22 cellular contexts compared by ENCODE assay signal in genomic region chr5:78103226-78103722, GRCh38.
"Had no signal": no experiment of that assay in that cellular context is flagged by ENCODE, and none has a peak within 500 bp of the region (broad histone marks: within the 10 kb centered on the region; RNA-seq: fewer than 3 reads in every experiment).

No MANE protein-coding gene starts in this region.

- DNase-seq: effector CD4-positive, alpha-beta T cell; endodermal cell; erythroblast; heart right ventricle; hypothalamus; kidney glomerular epithelial cell; mesendoderm; naive B cell; psoas muscle; spleen; stimulated activated CD4-positive, alpha-beta T cell treated with anti-CD3 and anti-CD28 coated beads, Interleukin-15, amount 100 ng/mL, for 24 hours; stimulated activated CD4-positive, alpha-beta T cell treated with anti-CD3 and anti-CD28 coated beads, Interleukin-1b, Interleukin-23, amount 100 ng/mL, for 48 hours; stimulated activated CD4-positive, alpha-beta T cell treated with anti-CD3 and anti-CD28 coated beads, Interleukin-4, amount 100 ng/mL, for 24 hours; stimulated activated naive CD8-positive, alpha-beta T cell treated with anti-CD3 and anti-CD28 coated beads, Interleukin-15, amount 100 ng/mL, for 72 hours; testis; upper lobe of right lung had no signal

- H3K27me3 ChIP-seq: heart right ventricle, neutrophil, spleen, testis, tibial nerve, upper lobe of right lung, vagina had no signal

- ATAC-seq: heart right ventricle; psoas muscle; sciatic nerve; stimulated activated memory B cell treated with anti-CD40 and anti-IgM and Interleukin-4, amounts not matched to agents 10 μg/mL and 1 μg/mL and 100 μg/mL, for 72 hours; stimulated activated naive CD8-positive, alpha-beta T cell treated with anti-CD3 and anti-CD28 coated beads, Interleukin-15, amount 100 ng/mL, for 72 hours; upper lobe of right lung had no signal

- H3K9me3 ChIP-seq: heart right ventricle, neutrophil, psoas muscle, spleen, testis, tibial nerve, upper lobe of right lung, vagina had no signal

- H3K4me1 ChIP-seq: heart right ventricle, psoas muscle, testis, tibial nerve, upper lobe of right lung, vagina had no signal

- H3K4me1 Mint-ChIP-seq: stimulated activated naive CD8-positive, alpha-beta T cell treated with anti-CD3 and anti-CD28 coated beads, Interleukin-15, amount 100 ng/mL, for 72 hours had no signal

- H3K27me3 Mint-ChIP-seq: naive B cell; stimulated activated memory B cell treated with anti-CD40 and anti-IgM and Interleukin-4, amounts not matched to agents 10 μg/mL and 1 μg/mL and 100 μg/mL, for 72 hours; stimulated activated naive CD8-positive, alpha-beta T cell treated with anti-CD3 and anti-CD28 coated beads, Interleukin-15, amount 100 ng/mL, for 72 hours had no signal

- H3K27ac ChIP-seq: heart right ventricle, neutrophil, psoas muscle, spleen, testis, tibial nerve, upper lobe of right lung, vagina had no signal

- H3K27ac Mint-ChIP-seq: endodermal cell; nephron; stimulated activated memory B cell treated with anti-CD40 and anti-IgM and Interleukin-4, amounts not matched to agents 10 μg/mL and 1 μg/mL and 100 μg/mL, for 72 hours; stimulated activated naive CD8-positive, alpha-beta T cell treated with anti-CD3 and anti-CD28 coated beads, Interleukin-15, amount 100 ng/mL, for 72 hours had no signal

- H3K4me3 Mint-ChIP-seq: endodermal cell; nephron; stimulated activated memory B cell treated with anti-CD40 and anti-IgM and Interleukin-4, amounts not matched to agents 10 μg/mL and 1 μg/mL and 100 μg/mL, for 72 hours; stimulated activated naive CD8-positive, alpha-beta T cell treated with anti-CD3 and anti-CD28 coated beads, Interleukin-15, amount 100 ng/mL, for 72 hours had no signal

- H3K9me3 Mint-ChIP-seq: stimulated activated memory B cell treated with anti-CD40 and anti-IgM and Interleukin-4, amounts not matched to agents 10 μg/mL and 1 μg/mL and 100 μg/mL, for 72 hours; stimulated activated naive CD8-positive, alpha-beta T cell treated with anti-CD3 and anti-CD28 coated beads, Interleukin-15, amount 100 ng/mL, for 72 hours had no signal
